ENCODE assay signal across 21 cellular contexts in genomic region chr13:37476874-37477273, GRCh38.
DNase-seq lines count a peak whose midpoint lies in the region; TF ChIP-seq lines count a peak whose summit lies in the region.
"Had no signal": no experiment of that assay in that cellular context is flagged by ENCODE, and none has a peak within 500 bp of the region (broad histone marks: within the 10 kb centered on the region; RNA-seq: fewer than 3 reads in every experiment).

No MANE protein-coding gene starts in this region.

- intact Hi-C loops in MCF 10A (cut with micrococcal nuclease): no loop called here
- intact Hi-C loops in breast epithelium (cut with DNase I; ENCODE audit: low total_unique reads): no loop called here

- H3K27ac ChIP-seq in breast epithelium: no peak overlapping the region
- H3K27ac ChIP-seq: C4-2B, tibial artery had no signal

- POLR2A ChIA-PET in MCF 10A (lab: Yijun Ruan, JAX): interaction anchor here (1.0 kb wide), 1 partner anchor 477 kb away, joined by 3 read pairs; the partner anchor contains the start of gene EXOSC8

- H3K27me3 ChIP-seq in breast epithelium: no peaks in the 10 kb centered on the region
- H3K27me3 ChIP-seq: tibial artery had no signal

- H3K27ac Mint-ChIP-seq in MCF 10A (ENCODE audit: low read depth, unreplicated experiment): peak overlapping the region; percentile 80
- H3K27ac Mint-ChIP-seq in osteocyte (ENCODE audit: unreplicated experiment): peak overlapping the region; percentile 88
- H3K27ac Mint-ChIP-seq: activated naive CD4-positive, alpha-beta T cell treated with anti-CD3 and anti-CD28 coated beads, Interleukin-2, amount 10 ng/mL, durations not matched to agents 7 days and 5 days; H9; stimulated activated memory B cell treated with anti-CD40 and anti-IgM and Interleukin-4, amounts not matched to agents 10 μg/mL and 1 μg/mL and 100 μg/mL, for 72 hours had no signal

- no peak for TF ChIP-seq POLR2A in breast epithelium (IDR thresholded peaks at IDR 0.05)

- H3K4me1 ChIP-seq in breast epithelium: no peaks in the 10 kb centered on the region
- H3K4me1 ChIP-seq: tibial artery had no signal

- in situ Hi-C loops in GM13977 (cut with MboI; ENCODE audit: low pct_unique_long_range_greater_than_20kb, low sequenced_read_pairs, unreplicated experiment): no loop called here

- H3K4me3 ChIP-seq in breast epithelium (no peak overlapping the region), foreskin fibroblast (ENCODE audit: low read depth in 1 of 2, low read length in 2 of 2) (no peak overlapping the region)
- H3K4me3 ChIP-seq: tibial artery had no signal

- H3K4me1 Mint-ChIP-seq in MCF 10A (ENCODE audit: insufficient read depth, unreplicated experiment) (peaks cover 6% of the 10 kb centered on the region), osteocyte (ENCODE audit: unreplicated experiment) (peaks cover 63% of the 10 kb centered on the region)
- H3K4me1 Mint-ChIP-seq: activated naive CD4-positive, alpha-beta T cell treated with anti-CD3 and anti-CD28 coated beads, Interleukin-2, amount 10 ng/mL, durations not matched to agents 7 days and 5 days; stimulated activated memory B cell treated with anti-CD40 and anti-IgM and Interleukin-4, amounts not matched to agents 10 μg/mL and 1 μg/mL and 100 μg/mL, for 72 hours had no signal

- H3K9me3 Mint-ChIP-seq in MCF 10A (ENCODE audit: unreplicated experiment) (no peaks in the 10 kb centered on the region), osteocyte (ENCODE audit: unreplicated experiment) (no peaks in the 10 kb centered on the region)
- H3K9me3 Mint-ChIP-seq: stimulated activated memory B cell treated with anti-CD40 and anti-IgM and Interleukin-4, amounts not matched to agents 10 μg/mL and 1 μg/mL and 100 μg/mL, for 72 hours had no signal

- H3K36me3 ChIP-seq in breast epithelium: no peaks in the 10 kb centered on the region
- H3K36me3 ChIP-seq: tibial artery had no signal

- TF ChIP-seq CTCF in MCF 10A (IDR thresholded peaks at IDR 0.05; ENCODE audit: unreplicated experiment): no peak
- no peak for TF ChIP-seq CTCF in breast epithelium (IDR thresholded peaks at IDR 0.05)
- TF ChIP-seq CTCF in foreskin fibroblast (IDR thresholded peaks at IDR 0.05; ENCODE audit: low read depth, low read length): no peak
- TF ChIP-seq CTCF in osteocyte (IDR thresholded peaks at IDR 0.05): no peak
- no peak for TF ChIP-seq CTCF in GM13977 (IDR thresholded peaks at IDR 0.05; ENCODE audit: extremely low read depth, insufficient read depth, missing control alignments)

- CTCF ChIA-PET in MCF 10A (lab: Yijun Ruan, JAX): interaction anchor here (0.7 kb wide), 1 partner anchor 45 kb away, joined by 4 read pairs; no protein-coding TSS in a partner anchor

- BruUV-seq in MCF 10A (replicated peaks; lab: Mats Ljungman, UMichigan): no TSS peak

- DNase-seq in MCF 10A (ENCODE audit: unreplicated experiment): peak; percentile 12
- DNase-seq in breast epithelium (ENCODE audit: low spot score in 2 of 2): no peak
- DNase-seq in amniotic epithelial cell (ENCODE audit: low read depth): peak; percentile 44
- peak; percentile 56 to 79 for DNase-seq in foreskin fibroblast
- DNase-seq in osteocyte (ENCODE audit: extremely low spot score, unreplicated experiment): no peak
- DNase-seq in GM13977 (ENCODE audit: low spot score): no peak
- no peak for DNase-seq in putamen (ENCODE audit: low spot score)
- no peak for DNase-seq in stimulated activated naive CD4-positive, alpha-beta T cell treated with Interleukin-2 at 50 U/mL for 16 hours (lab: John Stamatoyannopoulos, UW)
- DNase-seq: 8988T; activated naive CD4-positive, alpha-beta T cell treated with anti-CD3 and anti-CD28 coated beads, Interleukin-2, amount 10 ng/mL, durations not matched to agents 7 days and 5 days; H9; KBM-7; NCI-H1092; NCI-H2081 treated with DMSO at 0.1 percent for 48 hours; NCI-H510A; SHP77; stimulated activated CD4-positive, alpha-beta T cell treated with anti-CD3 and anti-CD28 coated beads, Interleukin-15, amount 100 ng/mL, for 24 hours; tibial artery had no signal

- H3K27me3 Mint-ChIP-seq in MCF 10A (ENCODE audit: insufficient read depth, unreplicated experiment) (no peaks in the 10 kb centered on the region), osteocyte (ENCODE audit: unreplicated experiment) (no peaks in the 10 kb centered on the region)
- H3K27me3 Mint-ChIP-seq: activated naive CD4-positive, alpha-beta T cell treated with anti-CD3 and anti-CD28 coated beads, Interleukin-2, amount 10 ng/mL, durations not matched to agents 7 days and 5 days; stimulated activated memory B cell treated with anti-CD40 and anti-IgM and Interleukin-4, amounts not matched to agents 10 μg/mL and 1 μg/mL and 100 μg/mL, for 72 hours had no signal

- H3K36me3 Mint-ChIP-seq in MCF 10A (ENCODE audit: insufficient read depth, unreplicated experiment) (no peaks in the 10 kb centered on the region), osteocyte (ENCODE audit: unreplicated experiment) (no peaks in the 10 kb centered on the region)
- H3K36me3 Mint-ChIP-seq: activated naive CD4-positive, alpha-beta T cell treated with anti-CD3 and anti-CD28 coated beads, Interleukin-2, amount 10 ng/mL, durations not matched to agents 7 days and 5 days; stimulated activated memory B cell treated with anti-CD40 and anti-IgM and Interleukin-4, amounts not matched to agents 10 μg/mL and 1 μg/mL and 100 μg/mL, for 72 hours had no signal

- H3K9me3 ChIP-seq in breast epithelium: no peaks in the 10 kb centered on the region
- H3K9me3 ChIP-seq: tibial artery had no signal

- H3K4me3 Mint-ChIP-seq in MCF 10A (ENCODE audit: unreplicated experiment) (no peak overlapping the region), osteocyte (ENCODE audit: unreplicated experiment) (no peak overlapping the region)
- H3K4me3 Mint-ChIP-seq: activated naive CD4-positive, alpha-beta T cell treated with anti-CD3 and anti-CD28 coated beads, Interleukin-2, amount 10 ng/mL, durations not matched to agents 7 days and 5 days; H9; neural crest cell; stimulated activated memory B cell treated with anti-CD40 and anti-IgM and Interleukin-4, amounts not matched to agents 10 μg/mL and 1 μg/mL and 100 μg/mL, for 72 hours had no signal

Comparison
In these comparisons a context has a peak if more than half of its experiments do, and no peak if none do; other contexts are left out.
1. DNase-seq: peak in MCF 10A (single experiment), amniotic epithelial cell (single experiment) and foreskin fibroblast (2 of 2); none in breast epithelium (0 of 2), osteocyte (single experiment), GM13977 (single experiment), putamen (single experiment) and stimulated activated naive CD4-positive, alpha-beta T cell treated with Interleukin-2 at 50 U/mL for 16 hours (single experiment).